Comparison of ENCODE assay signal across 23 cellular contexts in the genomic region with DNA sequence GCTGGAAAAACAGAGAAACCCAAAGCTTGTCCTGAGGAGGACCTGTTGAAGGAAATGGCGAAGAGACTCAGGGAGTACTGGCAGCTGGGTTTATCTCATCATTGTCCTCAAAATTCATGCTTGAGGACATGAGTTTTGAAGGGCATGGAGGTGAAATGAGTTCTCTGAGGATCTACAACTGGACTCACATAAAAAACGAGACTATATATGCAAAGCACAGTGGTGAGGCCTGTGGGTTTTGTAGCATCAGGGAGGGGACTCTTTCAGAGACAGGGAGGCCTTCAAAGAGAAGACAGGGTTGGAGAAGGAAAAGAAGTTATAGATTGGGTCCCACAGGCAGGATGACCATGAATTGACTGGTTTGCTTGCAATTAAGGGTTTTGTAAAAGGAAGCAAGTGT.
A peak's percentile ranks its signal among the peaks of the same experiment; 100 is the strongest.
DNase-seq lines count a peak whose midpoint lies in the region; ATAC-seq and TF ChIP-seq lines count a peak whose summit lies in the region.
"Had no signal": no experiment of that assay in that cellular context is flagged by ENCODE, and none has a peak within 500 bp of the region (broad histone marks: within the 10 kb centered on the region; RNA-seq: fewer than 3 reads in every experiment).

No MANE protein-coding gene starts in this region.

- H3K4me3 ChIP-seq in HEK293 (ENCODE audit: low read depth, low read length) (no peak overlapping the region), prostate gland (no peak overlapping the region)
- H3K4me3 ChIP-seq: A549; BLaER1 treated with 17β-estradiol and CSF1 and Interleukin-3, amounts not matched to agents 10 nM and 100 nM; K562; MG63 had no signal

- intact Hi-C loops in prostate gland (cut with DNase I): no loop called here

- H3K27ac ChIP-seq in HEK293 (ENCODE audit: extremely low read depth, low read depth, low read length): no peak overlapping the region
- no peak overlapping the region for H3K27ac ChIP-seq in prostate gland
- H3K27ac ChIP-seq: A549; BLaER1 treated with 17β-estradiol and CSF1 and Interleukin-3, amounts not matched to agents 10 nM and 100 nM; RWPE1 had no signal

- in situ Hi-C loops in GM13977 (cut with MboI; ENCODE audit: low pct_unique_long_range_greater_than_20kb, low sequenced_read_pairs, unreplicated experiment): no loop called here

- ATAC-seq in HG03095 (IDR thresholded peaks at IDR 0.05; ENCODE audit: unreplicated experiment) (peak; percentile 50), HG03039 (IDR thresholded peaks at IDR 0.05; ENCODE audit: unreplicated experiment) (no peak)
- ATAC-seq: A549, HCT116, Panc1 had no signal

- H3K36me3 ChIP-seq in HEK293 (ENCODE audit: control insufficient read depth in 2 of 2, insufficient read depth in 1 of 2, low read length in 2 of 2): no peaks in the 10 kb centered on the region
- no peaks in the 10 kb centered on the region for H3K36me3 ChIP-seq in prostate gland
- H3K36me3 ChIP-seq: BLaER1 treated with 17β-estradiol and CSF1 and Interleukin-3, amounts not matched to agents 10 nM and 100 nM; MG63 had no signal

- H3K27me3 ChIP-seq in prostate gland (replicated peaks; ENCODE audit: insufficient read depth): no peaks in the 10 kb centered on the region
- H3K27me3 ChIP-seq: BLaER1 treated with 17β-estradiol and CSF1 and Interleukin-3, amounts not matched to agents 10 nM and 100 nM; MG63 had no signal

- DNase-seq in GM13977 (ENCODE audit: low spot score): peak; percentile 46
- peak; percentile 22 for DNase-seq in islet precursor cell
- DNase-seq in NCI-H146 (lab: John Stamatoyannopoulos, UW): no peak
- DNase-seq in SKM-1 treated with dmso at 0.1 percent for 144 hours (lab: John Stamatoyannopoulos, UW; ENCODE audit: unreplicated experiment): no peak
- no peak for DNase-seq in prostate gland (ENCODE audit: low spot score)
- DNase-seq: AML-193; CD4-positive, alpha-beta T cell; MG63; NCI-H1105 treated with DMSO at 0.1 percent for 48 hours; NCI-H2029; NCI-H446 treated with DMSO at 0.1 percent for 48 hours; NCI-H526; SHP77; T-helper 1 cell had no signal

- 88% methylated on average over 2 of the region's 2 CpGs for WGBS in prostate gland

- H3K4me1 ChIP-seq in HEK293 (ENCODE audit: control insufficient read depth, insufficient read depth, low read length): no peaks in the 10 kb centered on the region
- H3K4me1 ChIP-seq in prostate gland (replicated peaks): no peaks in the 10 kb centered on the region
- H3K4me1 ChIP-seq: A549; BLaER1 treated with 17β-estradiol and CSF1 and Interleukin-3, amounts not matched to agents 10 nM and 100 nM had no signal

- POLR2A ChIA-PET in HEK293 (lab: Yijun Ruan, JAX): no interaction called here

- TF ChIP-seq CTCF in GM13977 (IDR thresholded peaks at IDR 0.05; ENCODE audit: extremely low read depth, insufficient read depth, missing control alignments): no peak
- no peak for TF ChIP-seq CTCF in HEK293 (tag by site-specific recombination; IDR thresholded peaks at IDR 0.05)
- TF ChIP-seq CTCF in prostate gland (IDR thresholded peaks at IDR 0.05): no peak

- CTCF ChIA-PET in HEK293 (lab: Yijun Ruan, JAX): interaction anchor here (1.4 kb wide), 2 partner anchors 13 to 304 kb away, joined by 4 to 7 read pairs; no protein-coding TSS in a partner anchor

- TF ChIP-seq POLR2A in prostate gland (IDR thresholded peaks at IDR 0.05): no peak

- H3K9me3 ChIP-seq in HEK293 (ENCODE audit: control insufficient read depth, insufficient read depth, low read depth, low read length): no peaks in the 10 kb centered on the region
- H3K9me3 ChIP-seq in prostate gland: no peaks in the 10 kb centered on the region
- H3K9me3 ChIP-seq: A549; BLaER1 treated with 17β-estradiol and CSF1 and Interleukin-3, amounts not matched to agents 10 nM and 100 nM; MG63 had no signal

TF ChIP-seq in HEK293, 187 proteins besides CTCF, POLR2A, EP300 and RAD21:
- TF ChIP-seq ZNF274 (IDR thresholded peaks at IDR 0.05; ENCODE audit: low read length) (no peak), ZNF274 (tag by site-specific recombination; IDR thresholded peaks at IDR 0.05; ENCODE audit: borderline replicate concordance) (peak; percentile 64; the same call in 1 of the 2 replicates), ZNF248 (tag by site-specific recombination; IDR thresholded peaks at IDR 0.05) (no peak), HOXC10 (CRISPR knock-in tag; IDR thresholded peaks at IDR 0.05) (no peak)

Comparison
In these comparisons a context has a peak if more than half of its experiments do, and no peak if none do; other contexts are left out.
1. DNase-seq: peak in GM13977 (single experiment) and islet precursor cell (single experiment); none in NCI-H146 (single experiment), SKM-1 treated with dmso at 0.1 percent for 144 hours (single experiment) and prostate gland (single experiment).